26 cellular contexts compared by ENCODE assay signal in genomic region chr5:74655206-74655605, GRCh38.
"Had no signal": no experiment of that assay in that cellular context is flagged by ENCODE, and none has a peak within 500 bp of the region (broad histone marks: within the 10 kb centered on the region; RNA-seq: fewer than 3 reads in every experiment).

No MANE protein-coding gene starts in this region.

- H3K4me3 Mint-ChIP-seq: stimulated activated effector memory CD8-positive, alpha-beta T cell treated with anti-CD3 and anti-CD28 coated beads, Interleukin-12 subunit alpha, Interleukin-12 subunit beta, amount 100 ng/mL, for 72 hours; stimulated activated memory B cell treated with anti-CD40 and anti-IgM and Interleukin-4, amounts not matched to agents 10 μg/mL and 1 μg/mL and 100 μg/mL, for 72 hours; stimulated activated naive B cell treated with anti-CD40 and anti-IgM and Interleukin-4, amounts not matched to agents 10 μg/mL and 1 μg/mL and 100 μg/mL, for 72 hours; stimulated activated naive CD8-positive, alpha-beta T cell treated with anti-CD3 and anti-CD28 coated beads, Interleukin-15, amount 100 ng/mL, for 72 hours; stimulated activated naive CD8-positive, alpha-beta T cell treated with anti-CD3 and anti-CD28 coated beads, Interleukin-15, Interleukin-2, amounts not matched to agents 100 ng/mL and 50 ng/mL, for 24 hours; type B pancreatic cell had no signal

- ATAC-seq: stimulated activated effector memory CD8-positive, alpha-beta T cell treated with anti-CD3 and anti-CD28 coated beads, Interleukin-12 subunit alpha, Interleukin-12 subunit beta, amount 100 ng/mL, for 72 hours; stimulated activated memory B cell treated with anti-CD40 and anti-IgM and Interleukin-4, amounts not matched to agents 10 μg/mL and 1 μg/mL and 100 μg/mL, for 72 hours; stimulated activated naive B cell treated with anti-CD40 and anti-IgM and Interleukin-4, amounts not matched to agents 10 μg/mL and 1 μg/mL and 100 μg/mL, for 72 hours; stimulated activated naive CD8-positive, alpha-beta T cell treated with anti-CD3 and anti-CD28 coated beads, Interleukin-15, amount 100 ng/mL, for 72 hours; stimulated activated naive CD8-positive, alpha-beta T cell treated with anti-CD3 and anti-CD28 coated beads, Interleukin-15, Interleukin-2, amounts not matched to agents 100 U/mL and 50 U/mL, for 24 hours; upper lobe of right lung had no signal

- H3K36me3 ChIP-seq: stomach, suprapubic skin, thoracic aorta, thyroid gland, tibial artery, tibial nerve, transverse colon, upper lobe of left lung, upper lobe of right lung, uterus, vagina had no signal

- DNase-seq: stimulated activated CD4-positive, alpha-beta T cell treated with anti-CD3 and anti-CD28 coated beads, Interleukin-2, amount 100 ng/mL, for 48 hours; stimulated activated CD4-positive, alpha-beta T cell treated with anti-CD3 and anti-CD28 coated beads, Interleukin-4, amount 100 ng/mL, for 1 hour; stimulated activated CD4-positive, alpha-beta T cell treated with anti-CD3 and anti-CD28 coated beads, Interleukin-4, amount 100 ng/mL, for 24 hours; stimulated activated CD4-positive, alpha-beta T cell treated with anti-CD3 and anti-CD28 coated beads, Interleukin-4, amount 100 ng/mL, for 4 hours; stimulated activated naive B cell treated with anti-CD40 and anti-IgM and Interleukin-4, amounts not matched to agents 10 μg/mL and 1 μg/mL and 100 μg/mL, for 72 hours; stimulated activated naive CD4-positive, alpha-beta T cell; stimulated activated naive CD4-positive, alpha-beta T cell treated with Interleukin-2 at 50 U/mL for 16 hours; stimulated activated naive CD8-positive, alpha-beta T cell treated with anti-CD3 and anti-CD28 coated beads, Interleukin-15, amount 100 ng/mL, for 72 hours; stimulated activated naive CD8-positive, alpha-beta T cell treated with anti-CD3 and anti-CD28 coated beads, Interleukin-15, Interleukin-2, amounts not matched to agents 100 U/mL and 50 U/mL, for 24 hours; stomach; substantia nigra; testis; thyroid gland; tibial artery; transverse colon; upper lobe of left lung; upper lobe of right lung; uterus had no signal

- H3K9me3 ChIP-seq: stomach, suprapubic skin, testis, thoracic aorta, thyroid gland, tibial artery, tibial nerve, transverse colon, upper lobe of left lung, upper lobe of right lung, uterus, vagina had no signal

- H3K27me3 Mint-ChIP-seq: stimulated activated naive CD8-positive, alpha-beta T cell treated with anti-CD3 and anti-CD28 coated beads, Interleukin-15, amount 100 ng/mL, for 72 hours; type B pancreatic cell had no signal

- H3K4me3 ChIP-seq: stomach, suprapubic skin, testis, thoracic aorta, thyroid gland, tibial artery, tibial nerve, transverse colon, upper lobe of left lung, upper lobe of right lung, uterus, vagina had no signal

- H3K27ac ChIP-seq: stomach, suprapubic skin, testis, thoracic aorta, thyroid gland, tibial artery, tibial nerve, transverse colon, upper lobe of left lung, upper lobe of right lung, uterus, vagina had no signal

- H3K4me1 ChIP-seq: testis, tibial artery, tibial nerve, transverse colon, upper lobe of left lung, upper lobe of right lung, uterus, vagina had no signal

- H3K36me3 Mint-ChIP-seq: stimulated activated effector memory CD8-positive, alpha-beta T cell treated with anti-CD3 and anti-CD28 coated beads, Interleukin-12 subunit alpha, Interleukin-12 subunit beta, amount 100 ng/mL, for 72 hours; stimulated activated memory B cell treated with anti-CD40 and anti-IgM and Interleukin-4, amounts not matched to agents 10 μg/mL and 1 μg/mL and 100 μg/mL, for 72 hours; stimulated activated naive B cell treated with anti-CD40 and anti-IgM and Interleukin-4, amounts not matched to agents 10 μg/mL and 1 μg/mL and 100 μg/mL, for 72 hours; type B pancreatic cell had no signal

- H3K27me3 ChIP-seq: stomach, suprapubic skin, testis, thyroid gland, tibial artery, tibial nerve, transverse colon, upper lobe of left lung, upper lobe of right lung, uterus, vagina had no signal

- H3K4me1 Mint-ChIP-seq: stimulated activated effector memory CD8-positive, alpha-beta T cell treated with anti-CD3 and anti-CD28 coated beads, Interleukin-12 subunit alpha, Interleukin-12 subunit beta, amount 100 ng/mL, for 72 hours; stimulated activated memory B cell treated with anti-CD40 and anti-IgM and Interleukin-4, amounts not matched to agents 10 μg/mL and 1 μg/mL and 100 μg/mL, for 72 hours; stimulated activated naive B cell treated with anti-CD40 and anti-IgM and Interleukin-4, amounts not matched to agents 10 μg/mL and 1 μg/mL and 100 μg/mL, for 72 hours; stimulated activated naive CD8-positive, alpha-beta T cell treated with anti-CD3 and anti-CD28 coated beads, Interleukin-15, amount 100 ng/mL, for 72 hours had no signal

- H3K27ac Mint-ChIP-seq: stimulated activated effector memory CD8-positive, alpha-beta T cell treated with anti-CD3 and anti-CD28 coated beads, Interleukin-12 subunit alpha, Interleukin-12 subunit beta, amount 100 ng/mL, for 72 hours; stimulated activated memory B cell treated with anti-CD40 and anti-IgM and Interleukin-4, amounts not matched to agents 10 μg/mL and 1 μg/mL and 100 μg/mL, for 72 hours; stimulated activated naive B cell treated with anti-CD40 and anti-IgM and Interleukin-4, amounts not matched to agents 10 μg/mL and 1 μg/mL and 100 μg/mL, for 72 hours; stimulated activated naive CD8-positive, alpha-beta T cell treated with anti-CD3 and anti-CD28 coated beads, Interleukin-15, Interleukin-2, amounts not matched to agents 100 ng/mL and 50 ng/mL, for 24 hours; type B pancreatic cell had no signal

- H3K9me3 Mint-ChIP-seq: stimulated activated effector memory CD8-positive, alpha-beta T cell treated with anti-CD3 and anti-CD28 coated beads, Interleukin-12 subunit alpha, Interleukin-12 subunit beta, amount 100 ng/mL, for 72 hours; stimulated activated memory B cell treated with anti-CD40 and anti-IgM and Interleukin-4, amounts not matched to agents 10 μg/mL and 1 μg/mL and 100 μg/mL, for 72 hours; stimulated activated naive B cell treated with anti-CD40 and anti-IgM and Interleukin-4, amounts not matched to agents 10 μg/mL and 1 μg/mL and 100 μg/mL, for 72 hours; stimulated activated naive CD8-positive, alpha-beta T cell treated with anti-CD3 and anti-CD28 coated beads, Interleukin-15, amount 100 ng/mL, for 72 hours; stimulated activated naive CD8-positive, alpha-beta T cell treated with anti-CD3 and anti-CD28 coated beads, Interleukin-15, Interleukin-2, amounts not matched to agents 100 ng/mL and 50 ng/mL, for 24 hours; type B pancreatic cell had no signal
